1 cellular context compared by ENCODE assay signal in the genomic region with DNA sequence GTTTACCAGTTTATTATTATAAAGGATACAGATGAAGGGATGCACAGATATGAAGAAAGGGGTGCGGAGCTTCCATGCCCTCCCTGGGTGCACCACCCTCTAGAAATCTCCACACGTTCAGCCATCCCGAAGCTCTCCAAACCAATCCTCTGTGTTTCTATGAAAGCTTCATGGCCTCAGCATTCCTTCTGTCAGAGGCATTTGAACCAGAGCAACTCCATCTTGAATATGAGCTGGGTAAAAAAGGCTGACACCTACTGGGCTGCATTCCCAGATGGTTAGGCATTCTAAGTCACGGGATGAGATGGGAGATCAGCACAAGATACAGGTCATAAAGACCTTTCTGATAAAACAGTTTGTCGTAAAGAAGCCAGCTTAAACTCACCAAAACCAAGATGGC.
TF ChIP-seq lines count a peak whose summit lies in the region.

No MANE protein-coding gene starts in this region.

TF ChIP-seq in K562, 482 proteins besides CTCF, POLR2A, EP300 and RAD21 (continued from another document and continues in another):
- TF ChIP-seq TRIM24 (IDR thresholded peaks at IDR 0.05) (no peak), MTA2 (IDR thresholded peaks at IDR 0.05; ENCODE audit: low read depth) (no peak), ZNF224 (CRISPR knock-in tag; IDR thresholded peaks at IDR 0.05) (no peak), XRCC4 (IDR thresholded peaks at IDR 0.05; ENCODE audit: extremely low read depth, insufficient read depth, insufficient read length) (no peak), E2F3 (CRISPR knock-in tag; IDR thresholded peaks at IDR 0.05) (0 out of 2 replicates have a peak, but pooled peaks have one; percentile 70), NEUROD1 (IDR thresholded peaks at IDR 0.05; ENCODE audit: borderline replicate concordance, low read depth, low read length, partially characterized antibody) (no peak), NFE2L1 (tag; IDR thresholded peaks at IDR 0.05; ENCODE audit: borderline replicate concordance, low read depth) (peak; percentile 53; the same call in 1 of the 2 replicates), HDAC2 (IDR thresholded peaks at IDR 0.05) (no peak), SLC30A9 (CRISPR knock-in tag; IDR thresholded peaks at IDR 0.05) (no peak), EZH2 (IDR thresholded peaks at IDR 0.05; ENCODE audit: borderline replicate concordance, low read depth, low read length) (no peak), ARNT (IDR thresholded peaks at IDR 0.05) (no peak), ZNF12 (CRISPR knock-in tag; IDR thresholded peaks at IDR 0.05) (no peak), NR2C1 (IDR thresholded peaks at IDR 0.05) (no peak), NR2C1 (tag; IDR thresholded peaks at IDR 0.05) (peak; percentile 90), ZNF764 (CRISPR knock-in tag; IDR thresholded peaks at IDR 0.05; ENCODE audit: low read depth) (no peak), ZNF232 (CRISPR knock-in tag; IDR thresholded peaks at IDR 0.05) (no peak), ZNF830 (CRISPR knock-in tag; IDR thresholded peaks at IDR 0.05) (no peak), PTRF (tag; IDR thresholded peaks at IDR 0.05) (peak; percentile 96), SRSF1 (IDR thresholded peaks at IDR 0.05; ENCODE audit: low read depth, low read length) (no peak), COPS2 (conservative IDR thresholded peaks at IDR 0.05) (no peak), RFX7 (CRISPR knock-in tag; IDR thresholded peaks at IDR 0.05) (no peak), TBL1XR1 (IDR thresholded peaks at IDR 0.05; ENCODE audit: low read length in 2 of 2) (no peak), MTF1 (CRISPR knock-in tag; IDR thresholded peaks at IDR 0.05; ENCODE audit: borderline replicate concordance) (peak; percentile 81; the same call in 1 of the 2 replicates), RBFOX2 (IDR thresholded peaks at IDR 0.05; ENCODE audit: low read depth, low read length) (no peak), ZNF766 (CRISPR knock-in tag; conservative IDR thresholded peaks at IDR 0.05) (peak; percentile 93), KLF1 (tag; IDR thresholded peaks at IDR 0.05) (peak; percentile 69), FOSL1 (tag; conservative IDR thresholded peaks at IDR 0.05) (0 out of 2 replicates have a peak, but pooled peaks have one; percentile 14), BRD9 (IDR thresholded peaks at IDR 0.05; ENCODE audit: low read depth, partially characterized antibody) (no peak), MEF2A (IDR thresholded peaks at IDR 0.05; ENCODE audit: control insufficient read depth, low read depth, low read length) (no peak), ZNF146 (CRISPR knock-in tag; IDR thresholded peaks at IDR 0.05; ENCODE audit: unreplicated experiment) (no peak), HDAC8 (tag; IDR thresholded peaks at IDR 0.05) (peak; percentile 92), ZBTB7A (IDR thresholded peaks at IDR 0.05; ENCODE audit: borderline replicate concordance, control insufficient read depth, low read depth, low read length) (no peak)
- TF ChIP-seq, protein P1, sequence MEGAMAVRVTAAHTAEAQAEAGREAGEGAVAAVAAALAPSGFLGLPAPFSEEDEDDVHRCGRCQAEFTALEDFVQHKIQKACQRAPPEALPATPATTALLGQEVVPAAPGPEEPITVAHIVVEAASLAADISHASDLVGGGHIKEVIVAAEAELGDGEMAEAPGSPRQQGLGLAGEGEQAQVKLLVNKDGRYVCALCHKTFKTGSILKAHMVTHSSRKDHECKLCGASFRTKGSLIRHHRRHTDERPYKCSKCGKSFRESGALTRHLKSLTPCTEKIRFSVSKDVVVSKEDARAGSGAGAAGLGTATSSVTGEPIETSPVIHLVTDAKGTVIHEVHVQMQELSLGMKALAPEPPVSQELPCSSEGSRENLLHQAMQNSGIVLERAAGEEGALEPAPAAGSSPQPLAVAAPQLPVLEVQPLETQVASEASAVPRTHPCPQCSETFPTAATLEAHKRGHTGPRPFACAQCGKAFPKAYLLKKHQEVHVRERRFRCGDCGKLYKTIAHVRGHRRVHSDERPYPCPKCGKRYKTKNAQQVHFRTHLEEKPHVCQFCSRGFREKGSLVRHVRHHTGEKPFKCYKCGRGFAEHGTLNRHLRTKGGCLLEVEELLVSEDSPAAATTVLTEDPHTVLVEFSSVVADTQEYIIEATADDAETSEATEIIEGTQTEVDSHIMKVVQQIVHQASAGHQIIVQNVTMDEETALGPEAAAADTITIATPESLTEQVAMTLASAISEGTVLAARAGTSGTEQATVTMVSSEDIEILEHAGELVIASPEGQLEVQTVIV (CRISPR knock-in tag; IDR thresholded peaks at IDR 0.05; ENCODE audit: borderline replicate concordance), result no peak
- TF ChIP-seq, protein P2, sequence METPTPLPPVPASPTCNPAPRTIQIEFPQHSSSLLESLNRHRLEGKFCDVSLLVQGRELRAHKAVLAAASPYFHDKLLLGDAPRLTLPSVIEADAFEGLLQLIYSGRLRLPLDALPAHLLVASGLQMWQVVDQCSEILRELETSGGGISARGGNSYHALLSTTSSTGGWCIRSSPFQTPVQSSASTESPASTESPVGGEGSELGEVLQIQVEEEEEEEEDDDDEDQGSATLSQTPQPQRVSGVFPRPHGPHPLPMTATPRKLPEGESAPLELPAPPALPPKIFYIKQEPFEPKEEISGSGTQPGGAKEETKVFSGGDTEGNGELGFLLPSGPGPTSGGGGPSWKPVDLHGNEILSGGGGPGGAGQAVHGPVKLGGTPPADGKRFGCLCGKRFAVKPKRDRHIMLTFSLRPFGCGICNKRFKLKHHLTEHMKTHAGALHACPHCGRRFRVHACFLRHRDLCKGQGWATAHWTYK (CRISPR knock-in tag; IDR thresholded peaks at IDR 0.05), result peak; percentile 88
- TF ChIP-seq, protein P3, sequence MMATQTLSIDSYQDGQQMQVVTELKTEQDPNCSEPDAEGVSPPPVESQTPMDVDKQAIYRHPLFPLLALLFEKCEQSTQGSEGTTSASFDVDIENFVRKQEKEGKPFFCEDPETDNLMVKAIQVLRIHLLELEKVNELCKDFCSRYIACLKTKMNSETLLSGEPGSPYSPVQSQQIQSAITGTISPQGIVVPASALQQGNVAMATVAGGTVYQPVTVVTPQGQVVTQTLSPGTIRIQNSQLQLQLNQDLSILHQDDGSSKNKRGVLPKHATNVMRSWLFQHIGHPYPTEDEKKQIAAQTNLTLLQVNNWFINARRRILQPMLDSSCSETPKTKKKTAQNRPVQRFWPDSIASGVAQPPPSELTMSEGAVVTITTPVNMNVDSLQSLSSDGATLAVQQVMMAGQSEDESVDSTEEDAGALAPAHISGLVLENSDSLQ (IDR thresholded peaks at IDR 0.05), result no peak
- TF ChIP-seq, protein P4, sequence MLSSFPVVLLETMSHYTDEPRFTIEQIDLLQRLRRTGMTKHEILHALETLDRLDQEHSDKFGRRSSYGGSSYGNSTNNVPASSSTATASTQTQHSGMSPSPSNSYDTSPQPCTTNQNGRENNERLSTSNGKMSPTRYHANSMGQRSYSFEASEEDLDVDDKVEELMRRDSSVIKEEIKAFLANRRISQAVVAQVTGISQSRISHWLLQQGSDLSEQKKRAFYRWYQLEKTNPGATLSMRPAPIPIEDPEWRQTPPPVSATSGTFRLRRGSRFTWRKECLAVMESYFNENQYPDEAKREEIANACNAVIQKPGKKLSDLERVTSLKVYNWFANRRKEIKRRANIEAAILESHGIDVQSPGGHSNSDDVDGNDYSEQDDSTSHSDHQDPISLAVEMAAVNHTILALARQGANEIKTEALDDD (IDR thresholded peaks at IDR 0.05), result no peak
- TF ChIP-seq, protein P5, sequence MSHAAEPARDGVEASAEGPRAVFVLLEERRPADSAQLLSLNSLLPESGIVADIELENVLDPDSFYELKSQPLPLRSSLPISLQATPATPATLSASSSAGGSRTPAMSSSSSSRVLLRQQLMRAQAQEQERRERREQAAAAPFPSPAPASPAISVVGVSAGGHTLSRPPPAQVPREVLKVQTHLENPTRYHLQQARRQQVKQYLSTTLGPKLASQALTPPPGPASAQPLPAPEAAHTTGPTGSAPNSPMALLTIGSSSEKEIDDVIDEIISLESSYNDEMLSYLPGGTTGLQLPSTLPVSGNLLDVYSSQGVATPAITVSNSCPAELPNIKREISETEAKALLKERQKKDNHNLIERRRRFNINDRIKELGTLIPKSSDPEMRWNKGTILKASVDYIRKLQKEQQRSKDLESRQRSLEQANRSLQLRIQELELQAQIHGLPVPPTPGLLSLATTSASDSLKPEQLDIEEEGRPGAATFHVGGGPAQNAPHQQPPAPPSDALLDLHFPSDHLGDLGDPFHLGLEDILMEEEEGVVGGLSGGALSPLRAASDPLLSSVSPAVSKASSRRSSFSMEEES (CRISPR knock-in tag; IDR thresholded peaks at IDR 0.05), result no peak; the same call in 1 of the 2 replicates
- TF ChIP-seq, protein P6, sequence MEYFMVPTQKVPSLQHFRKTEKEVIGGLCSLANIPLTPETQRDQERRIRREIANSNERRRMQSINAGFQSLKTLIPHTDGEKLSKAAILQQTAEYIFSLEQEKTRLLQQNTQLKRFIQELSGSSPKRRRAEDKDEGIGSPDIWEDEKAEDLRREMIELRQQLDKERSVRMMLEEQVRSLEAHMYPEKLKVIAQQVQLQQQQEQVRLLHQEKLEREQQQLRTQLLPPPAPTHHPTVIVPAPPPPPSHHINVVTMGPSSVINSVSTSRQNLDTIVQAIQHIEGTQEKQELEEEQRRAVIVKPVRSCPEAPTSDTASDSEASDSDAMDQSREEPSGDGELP (CRISPR knock-in tag; IDR thresholded peaks at IDR 0.05; ENCODE audit: borderline replicate concordance), result no peak
- TF ChIP-seq, protein P7, sequence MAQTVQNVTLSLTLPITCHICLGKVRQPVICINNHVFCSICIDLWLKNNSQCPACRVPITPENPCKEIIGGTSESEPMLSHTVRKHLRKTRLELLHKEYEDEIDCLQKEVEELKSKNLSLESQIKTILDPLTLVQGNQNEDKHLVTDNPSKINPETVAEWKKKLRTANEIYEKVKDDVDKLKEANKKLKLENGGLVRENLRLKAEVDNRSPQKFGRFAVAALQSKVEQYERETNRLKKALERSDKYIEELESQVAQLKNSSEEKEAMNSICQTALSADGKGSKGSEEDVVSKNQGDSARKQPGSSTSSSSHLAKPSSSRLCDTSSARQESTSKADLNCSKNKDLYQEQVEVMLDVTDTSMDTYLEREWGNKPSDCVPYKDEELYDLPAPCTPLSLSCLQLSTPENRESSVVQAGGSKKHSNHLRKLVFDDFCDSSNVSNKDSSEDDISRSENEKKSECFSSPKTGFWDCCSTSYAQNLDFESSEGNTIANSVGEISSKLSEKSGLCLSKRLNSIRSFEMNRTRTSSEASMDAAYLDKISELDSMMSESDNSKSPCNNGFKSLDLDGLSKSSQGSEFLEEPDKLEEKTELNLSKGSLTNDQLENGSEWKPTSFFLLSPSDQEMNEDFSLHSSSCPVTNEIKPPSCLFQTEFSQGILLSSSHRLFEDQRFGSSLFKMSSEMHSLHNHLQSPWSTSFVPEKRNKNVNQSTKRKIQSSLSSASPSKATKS (CRISPR knock-in tag; IDR thresholded peaks at IDR 0.05), result 0 out of 2 replicates have a peak, but pooled peaks have one; percentile 47
- TF ChIP-seq, protein P8, sequence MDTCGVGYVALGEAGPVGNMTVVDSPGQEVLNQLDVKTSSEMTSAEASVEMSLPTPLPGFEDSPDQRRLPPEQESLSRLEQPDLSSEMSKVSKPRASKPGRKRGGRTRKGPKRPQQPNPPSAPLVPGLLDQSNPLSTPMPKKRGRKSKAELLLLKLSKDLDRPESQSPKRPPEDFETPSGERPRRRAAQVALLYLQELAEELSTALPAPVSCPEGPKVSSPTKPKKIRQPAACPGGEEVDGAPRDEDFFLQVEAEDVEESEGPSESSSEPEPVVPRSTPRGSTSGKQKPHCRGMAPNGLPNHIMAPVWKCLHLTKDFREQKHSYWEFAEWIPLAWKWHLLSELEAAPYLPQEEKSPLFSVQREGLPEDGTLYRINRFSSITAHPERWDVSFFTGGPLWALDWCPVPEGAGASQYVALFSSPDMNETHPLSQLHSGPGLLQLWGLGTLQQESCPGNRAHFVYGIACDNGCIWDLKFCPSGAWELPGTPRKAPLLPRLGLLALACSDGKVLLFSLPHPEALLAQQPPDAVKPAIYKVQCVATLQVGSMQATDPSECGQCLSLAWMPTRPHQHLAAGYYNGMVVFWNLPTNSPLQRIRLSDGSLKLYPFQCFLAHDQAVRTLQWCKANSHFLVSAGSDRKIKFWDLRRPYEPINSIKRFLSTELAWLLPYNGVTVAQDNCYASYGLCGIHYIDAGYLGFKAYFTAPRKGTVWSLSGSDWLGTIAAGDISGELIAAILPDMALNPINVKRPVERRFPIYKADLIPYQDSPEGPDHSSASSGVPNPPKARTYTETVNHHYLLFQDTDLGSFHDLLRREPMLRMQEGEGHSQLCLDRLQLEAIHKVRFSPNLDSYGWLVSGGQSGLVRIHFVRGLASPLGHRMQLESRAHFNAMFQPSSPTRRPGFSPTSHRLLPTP (IDR thresholded peaks at IDR 0.05; ENCODE audit: borderline replicate concordance, extremely low read depth, insufficient read length), result no peak
- TF ChIP-seq, protein P9, sequence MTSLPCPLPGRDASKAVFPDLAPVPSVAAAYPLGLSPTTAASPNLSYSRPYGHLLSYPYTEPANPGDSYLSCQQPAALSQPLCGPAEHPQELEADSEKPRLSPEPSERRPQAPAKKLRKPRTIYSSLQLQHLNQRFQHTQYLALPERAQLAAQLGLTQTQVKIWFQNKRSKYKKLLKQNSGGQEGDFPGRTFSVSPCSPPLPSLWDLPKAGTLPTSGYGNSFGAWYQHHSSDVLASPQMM (CRISPR knock-in tag; IDR thresholded peaks at IDR 0.05), result no peak
- TF ChIP-seq, protein P10, sequence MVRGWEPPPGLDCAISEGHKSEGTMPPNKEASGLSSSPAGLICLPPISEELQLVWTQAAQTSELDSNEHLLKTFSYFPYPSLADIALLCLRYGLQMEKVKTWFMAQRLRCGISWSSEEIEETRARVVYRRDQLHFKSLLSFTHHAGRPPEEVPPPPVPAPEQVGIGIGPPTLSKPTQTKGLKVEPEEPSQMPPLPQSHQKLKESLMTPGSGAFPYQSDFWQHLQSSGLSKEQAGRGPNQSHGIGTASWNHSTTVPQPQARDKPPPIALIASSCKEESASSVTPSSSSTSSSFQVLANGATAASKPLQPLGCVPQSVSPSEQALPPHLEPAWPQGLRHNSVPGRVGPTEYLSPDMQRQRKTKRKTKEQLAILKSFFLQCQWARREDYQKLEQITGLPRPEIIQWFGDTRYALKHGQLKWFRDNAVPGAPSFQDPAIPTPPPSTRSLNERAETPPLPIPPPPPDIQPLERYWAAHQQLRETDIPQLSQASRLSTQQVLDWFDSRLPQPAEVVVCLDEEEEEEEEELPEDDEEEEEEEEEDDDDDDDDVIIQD (CRISPR knock-in tag; IDR thresholded peaks at IDR 0.05), result peak; percentile 85; the same call in 1 of the 2 replicates
